ENCODE assay signal across 29 cellular contexts in genomic region chr10:116995648-116996047, GRCh38.
"Had no signal": no experiment of that assay in that cellular context is flagged by ENCODE, and none has a peak within 500 bp of the region (broad histone marks: within the 10 kb centered on the region; RNA-seq: fewer than 3 reads in every experiment).

No MANE protein-coding gene starts in this region.

- H3K27me3 ChIP-seq: body of pancreas, esophagus squamous epithelium, gastroesophageal sphincter had no signal

- H3K4me3 ChIP-seq: body of pancreas, esophagus squamous epithelium, gastroesophageal sphincter had no signal

- H3K36me3 ChIP-seq: esophagus squamous epithelium, gastroesophageal sphincter, WERI-Rb-1 had no signal

- H3K9me3 ChIP-seq: body of pancreas, esophagus squamous epithelium, gastroesophageal sphincter had no signal

- DNase-seq: activated CD4-positive, alpha-beta memory T cell treated with anti-CD3 and anti-CD28 coated beads for 36 hours; activated CD4-positive, alpha-beta T cell treated with anti-CD3 and anti-CD28 coated beads for 36 hours; activated CD4-positive, alpha-beta T cell treated with anti-CD3 and anti-CD28 coated beads, Interleukin-2, amount 10 ng/mL, durations not matched to agents 24 days and 14 days; activated CD4-positive, CD25-positive, alpha-beta regulatory T cell; activated CD4-positive, CD25-positive, alpha-beta regulatory T cell treated with anti-CD3 and anti-CD28 coated beads, Interleukin-2, amount 50 U/mL, for 72 hours; activated effector memory CD4-positive, alpha-beta T cell treated with Interleukin-2 at 50 U/mL for 16 hours; activated gamma-delta T cell treated with Interleukin-2 at 50 U/mL for 16 hours; activated naive CD4-positive, alpha-beta T cell treated with anti-CD3 and anti-CD28 coated beads, Interleukin-2, amount 50 U/mL, for 16 hours; activated naive CD4-positive, alpha-beta T cell treated with Interleukin-2 at 50 U/mL for 16 hours; activated T-cell treated with anti-CD3 and anti-CD28 coated beads, Interleukin-2, amount 50 U/mL, for 4 hours; amygdala; aorta; body of pancreas; caudate nucleus; cortex of kidney; dermis blood vessel endothelial cell; effector CD8-positive, alpha-beta T cell; esophagus squamous epithelium; foreskin melanocyte; head of caudate nucleus; T-helper 1 cell; T-helper 17 cell; T1000; WERI-Rb-1 had no signal

- FAIRE-seq: colon, endometrium, endothelial cell of umbilical vein had no signal

- H3K27ac ChIP-seq: body of pancreas, epithelial cell of prostate, esophagus squamous epithelium, gastroesophageal sphincter, WERI-Rb-1 had no signal

- H3K4me1 ChIP-seq: esophagus squamous epithelium, gastroesophageal sphincter had no signal
